Comparison of ENCODE assay signal across 8 cellular contexts in the genomic region with DNA sequence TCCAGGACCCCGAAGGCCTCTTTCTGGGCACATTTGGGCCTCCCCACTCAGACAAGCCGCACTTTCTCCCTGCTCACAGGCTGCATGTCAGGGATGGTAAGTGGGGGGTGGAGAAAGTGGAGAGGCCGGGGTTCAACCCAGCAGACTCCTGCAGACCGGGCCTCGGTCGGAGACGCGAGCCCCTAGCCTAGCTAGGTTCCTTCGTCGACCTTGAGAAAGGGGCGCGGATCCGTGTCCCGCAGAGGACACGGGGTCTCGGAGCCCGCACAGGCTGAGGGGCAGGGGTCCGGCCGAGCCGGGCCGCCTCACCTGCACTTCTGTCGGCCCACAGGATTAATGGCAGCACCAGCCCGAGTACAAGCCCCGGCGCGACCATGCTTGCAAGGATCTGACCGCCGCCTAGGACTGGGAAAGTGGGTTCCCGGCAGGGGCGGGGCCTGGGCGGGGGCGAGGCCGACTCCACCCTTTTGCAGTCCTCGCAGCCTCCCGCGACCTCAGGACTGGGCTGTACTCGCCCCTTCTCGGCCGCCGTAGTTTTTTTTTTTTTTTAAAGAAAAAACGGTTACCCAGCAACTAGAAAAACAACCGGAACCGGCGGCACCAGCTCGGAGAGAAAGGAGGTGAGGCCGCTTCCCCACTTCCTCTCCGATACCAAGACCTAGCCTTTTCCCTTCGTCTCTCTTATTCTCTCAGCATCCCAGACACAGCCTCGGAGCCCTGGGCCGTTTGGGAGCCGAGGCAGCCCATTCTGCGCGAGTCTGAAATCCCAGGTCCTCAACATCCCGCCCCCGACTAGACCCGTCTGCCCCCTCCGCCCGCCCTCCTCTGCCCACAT. TPM values are rescaled to one million over a fixed set of nuclear protein-coding genes. Genes with fewer than 3 reads are reported as not detected.
DNase-seq lines count a peak whose midpoint lies in the region; ATAC-seq, FAIRE-seq and TF ChIP-seq lines count a peak whose summit lies in the region.

TSS of gene SIAE (minus strand) at position 407 of the 835 bp plus-strand sequence. CDS start at position 376, 31 bp downstream.
TSS of gene SPA17 (plus strand) at position 572 of the 835 bp plus-strand sequence. CDS start 1,361 bp downstream, outside the sequence.

- H3K9me3 ChIP-seq in upper lobe of left lung, result no peaks in the 10 kb centered on the region

- peak; percentile 79 for DNase-seq in GM12891 (ENCODE audit: insufficient read length, low spot score)
- DNase-seq in NCI-H1417 (lab: John Stamatoyannopoulos, UW), result peak; percentile 58 to 99 (median 94)
- peak; percentile 19 to 89 (median 76) for DNase-seq in amygdala (lab: John Stamatoyannopoulos, UW)
- peak; percentile 95 for DNase-seq in left cardiac atrium
- peak; percentile 72 to 98 (median 90) for DNase-seq in posterior cingulate gyrus
- peak; percentile 96 to 99 for DNase-seq in upper lobe of left lung

- peak in 2 of 4 donors; percentile 78 to 88 for TF ChIP-seq EP300 in upper lobe of left lung (IDR thresholded peaks at IDR 0.05)

- H3K9me3 Mint-ChIP-seq in T-helper 1 cell treated with Interleukin-12 subunit alpha and Interleukin-12 subunit beta and Interleukin-4 antibody, amounts not matched to agents 30 μg/mL and 1 μg/mL, for 36 hours, result no peaks in the 10 kb centered on the region

- H3K27me3 ChIP-seq in upper lobe of left lung, result no peaks in the 10 kb centered on the region

- H3K4me3 ChIP-seq in upper lobe of left lung, result peak within 1 kb of the TSS; percentile 54 to 85 (median 77)

- FAIRE-seq in GM12891 (lab: Jason Lieb, UNC), result peak; percentile 70

- H3K36me3 ChIP-seq in upper lobe of left lung, result no peaks in the 10 kb centered on the region

- TF ChIP-seq CTCF in upper lobe of left lung (IDR thresholded peaks at IDR 0.05), result peak in 1 of 6 experiments; percentile 25

- H3K27me3 Mint-ChIP-seq in T-helper 1 cell treated with Interleukin-12 subunit alpha and Interleukin-12 subunit beta and Interleukin-4 antibody, amounts not matched to agents 30 μg/mL and 1 μg/mL, for 36 hours (ENCODE audit: low read depth), result no peaks in the 10 kb centered on the region

- H3K27ac ChIP-seq in upper lobe of left lung, result peak within 1 kb of the TSS; percentile 88 to 93 (median 91)

- TF ChIP-seq POLR2A in GM12891 (IDR thresholded peaks at IDR 0.05; ENCODE audit: low read depth, low read length) (no peak), upper lobe of left lung (IDR thresholded peaks at IDR 0.05) (peak in 3 of 4 donors; percentile 62 to 90 (median 64))

- H3K36me3 Mint-ChIP-seq in T-helper 1 cell treated with Interleukin-12 subunit alpha and Interleukin-12 subunit beta and Interleukin-4 antibody, amounts not matched to agents 30 μg/mL and 1 μg/mL, for 36 hours (ENCODE audit: low read depth), result peaks cover 6% of the 10 kb centered on the region

- peak within 1 kb of the TSS; percentile 86 for H3K4me3 Mint-ChIP-seq in T-helper 1 cell treated with Interleukin-12 subunit alpha and Interleukin-12 subunit beta and Interleukin-4 antibody, amounts not matched to agents 30 μg/mL and 1 μg/mL, for 36 hours

- ATAC-seq in HG02678 (IDR thresholded peaks at IDR 0.05; ENCODE audit: unreplicated experiment) (peak; percentile 89), left cardiac atrium (peak; percentile 99), upper lobe of left lung (ENCODE audit: low FRiP score in 2 of 2) (peak; percentile 98 to 99)

- peak within 1 kb of the TSS; percentile 91 for H3K27ac Mint-ChIP-seq in T-helper 1 cell treated with Interleukin-12 subunit alpha and Interleukin-12 subunit beta and Interleukin-4 antibody, amounts not matched to agents 30 μg/mL and 1 μg/mL, for 36 hours

- H3K4me1 ChIP-seq in upper lobe of left lung, result peaks cover 26 to 50% (median 34%) of the 10 kb centered on the region in 4 donors

- 0 to 1% methylated on average over 38 to 46 of the region's 58 CpGs for WGBS in upper lobe of left lung, 2 donors

- intact Hi-C loops in left cardiac atrium (cut with DNase I) (loop anchor here (2.0 to 5.0 kb wide), 2 partner anchors 89 to 163 kb away; partner anchors contain the start of gene ESAM (in 1 of the 2)), posterior cingulate gyrus (cut with DNase I) (loop anchor here (5.0 kb wide), 1 partner anchor 69 kb away; no protein-coding TSS in a partner anchor)

- H3K4me1 Mint-ChIP-seq in T-helper 1 cell treated with Interleukin-12 subunit alpha and Interleukin-12 subunit beta and Interleukin-4 antibody, amounts not matched to agents 30 μg/mL and 1 μg/mL, for 36 hours (ENCODE audit: low read depth), result peaks cover 27% of the 10 kb centered on the region

TF ChIP-seq in GM12891, 5 proteins besides CTCF, POLR2A, EP300 and RAD21:
- TF ChIP-seq POLR2AphosphoS5 (IDR thresholded peaks at IDR 0.05; ENCODE audit: low read depth, low read length), result 0 out of 2 replicates have a peak, but pooled peaks have one; percentile 56
- TF ChIP-seq POU2F2 (IDR thresholded peaks at IDR 0.05; ENCODE audit: low read depth, low read length), result no peak
- no peak for TF ChIP-seq PAX5 (IDR thresholded peaks at IDR 0.05; ENCODE audit: insufficient read depth, low read length, severe bottlenecking)
- peak; percentile 86 for TF ChIP-seq SPI1 (IDR thresholded peaks at IDR 0.05; ENCODE audit: low read depth, low read length)
- no peak; the same call in 1 of the 2 replicates for TF ChIP-seq TAF1 (IDR thresholded peaks at IDR 0.05; ENCODE audit: low read depth, low read length)
TF ChIP-seq in GM12891: peak in this region for 2.

RNA-seq across cellular contexts. Expression of gene SIAE, which starts in this region (rescaled TPM):
- polyA plus RNA-seq in GM12891 (2012; ENCODE audit: low read depth, missing spikeins), result 3.8 TPM
- 10 to 100 TPM; 40.4 to 41.0 TPM for total RNA-seq in left cardiac atrium
- 10 to 100 TPM; 21.6 to 42.7 (median 29.3) TPM for total RNA-seq in upper lobe of left lung

RNA-seq across cellular contexts. Expression of gene SPA17, which starts in this region (rescaled TPM):
- 9.7 TPM for polyA plus RNA-seq in GM12891 (2012; ENCODE audit: low read depth, missing spikeins)
- total RNA-seq in left cardiac atrium, result 1 to 10 TPM; 3.5 to 4.0 TPM
- 10 to 100 TPM in 2 of 6 donors, 1 to 10 TPM in 4; 3.6 to 28.0 (median 7.6) TPM for total RNA-seq in upper lobe of left lung

Comparison
In these comparisons a context has a peak if more than half of its experiments do, and no peak if none do; other contexts are left out.
1. Peak in every context shown above with its lines: DNase-seq, ATAC-seq, H3K4me3 ChIP-seq and H3K27ac ChIP-seq.